30 cellular contexts compared by ENCODE assay signal in genomic region chr2:4979127-4979526, GRCh38.
"Had no signal": no experiment of that assay in that cellular context is flagged by ENCODE, and none has a peak within 500 bp of the region (broad histone marks: within the 10 kb centered on the region; RNA-seq: fewer than 3 reads in every experiment).

No MANE protein-coding gene starts in this region.

- H3K27me3 Mint-ChIP-seq: naive thymus-derived CD4-positive, alpha-beta T cell; stimulated activated memory B cell treated with anti-CD40 and anti-IgM and Interleukin-4, amounts not matched to agents 10 μg/mL and 1 μg/mL and 100 μg/mL, for 72 hours; stimulated activated naive CD8-positive, alpha-beta T cell treated with anti-CD3 and anti-CD28 coated beads, Interleukin-15, amount 100 ng/mL, for 72 hours; type B pancreatic cell had no signal

- H3K27me3 ChIP-seq: neutrophil, ovary, spleen, suprapubic skin, testis, tibial artery, transverse colon, vagina had no signal

- H3K27ac Mint-ChIP-seq: naive thymus-derived CD4-positive, alpha-beta T cell; natural killer cell; stimulated activated memory B cell treated with anti-CD40 and anti-IgM and Interleukin-4, amounts not matched to agents 10 μg/mL and 1 μg/mL and 100 μg/mL, for 72 hours; stimulated activated naive CD8-positive, alpha-beta T cell treated with anti-CD3 and anti-CD28 coated beads, Interleukin-15, amount 100 ng/mL, for 72 hours; type B pancreatic cell had no signal

- H3K4me3 Mint-ChIP-seq: naive thymus-derived CD4-positive, alpha-beta T cell; natural killer cell; nephron; stimulated activated memory B cell treated with anti-CD40 and anti-IgM and Interleukin-4, amounts not matched to agents 10 μg/mL and 1 μg/mL and 100 μg/mL, for 72 hours; stimulated activated naive CD8-positive, alpha-beta T cell treated with anti-CD3 and anti-CD28 coated beads, Interleukin-15, amount 100 ng/mL, for 72 hours; type B pancreatic cell had no signal

- H3K4me3 ChIP-seq: ovary, prostate gland, skin epidermis, smooth muscle cell, spleen, suprapubic skin, testis, tibial artery, transverse colon, vagina had no signal

- H3K4me1 ChIP-seq: parathyroid adenoma, prostate gland, spleen, suprapubic skin, testis, tibial artery, transverse colon, vagina had no signal

- H3K27ac ChIP-seq: neutrophil, ovary, parathyroid adenoma, prostate gland, skin epidermis, spleen, suprapubic skin, testis, tibial artery, transverse colon, vagina had no signal

- H3K79me2 ChIP-seq: parathyroid adenoma had no signal

- H3K36me3 Mint-ChIP-seq: naive thymus-derived CD4-positive, alpha-beta T cell; stimulated activated memory B cell treated with anti-CD40 and anti-IgM and Interleukin-4, amounts not matched to agents 10 μg/mL and 1 μg/mL and 100 μg/mL, for 72 hours; type B pancreatic cell had no signal

- H3K36me3 ChIP-seq: neutrophil, ovary, prostate gland, spleen, suprapubic skin, tibial artery, transverse colon, vagina had no signal

- H3K9me3 Mint-ChIP-seq: type B pancreatic cell had no signal

- H2AFZ ChIP-seq: parathyroid adenoma had no signal

- H3K4me2 ChIP-seq: smooth muscle cell had no signal

- H3K9ac ChIP-seq: parathyroid adenoma had no signal

- DNase-seq: naive thymus-derived CD4-positive, alpha-beta T cell; natural killer cell; nucleus accumbens; ovary; posterior cingulate gyrus; right cardiac atrium; spleen; stimulated activated CD4-positive, alpha-beta T cell treated with anti-CD3 and anti-CD28 coated beads, Interleukin-12 subunit alpha, Interleukin-12 subunit beta, amount 100 ng/mL, for 4 hours; stimulated activated CD4-positive, alpha-beta T cell treated with anti-CD3 and anti-CD28 coated beads, Interleukin-1b, Interleukin-23, amount 100 ng/mL, for 48 hours; stimulated activated CD4-positive, alpha-beta T cell treated with anti-CD3 and anti-CD28 coated beads, Interleukin-4, amount 100 ng/mL, for 1 hour; stimulated activated CD4-positive, alpha-beta T cell treated with anti-CD3 and anti-CD28 coated beads, Interleukin-4, amount 100 ng/mL, for 4 hours; stimulated activated CD8-positive, alpha-beta memory T cell treated with anti-CD3 and anti-CD28 coated beads, Interleukin-4, amount 100 ng/mL, for 48 hours; stimulated activated naive CD4-positive, alpha-beta T cell; stimulated activated naive CD8-positive, alpha-beta T cell treated with anti-CD3 and anti-CD28 coated beads, Interleukin-15, amount 100 ng/mL, for 72 hours; stimulated activated naive CD8-positive, alpha-beta T cell treated with anti-CD3 and anti-CD28 coated beads, Interleukin-15, Interleukin-2, amounts not matched to agents 100 U/mL and 50 U/mL, for 24 hours; substantia nigra; testis; tibial artery; transverse colon had no signal

- H3K4me1 Mint-ChIP-seq: natural killer cell; stimulated activated memory B cell treated with anti-CD40 and anti-IgM and Interleukin-4, amounts not matched to agents 10 μg/mL and 1 μg/mL and 100 μg/mL, for 72 hours; stimulated activated naive CD8-positive, alpha-beta T cell treated with anti-CD3 and anti-CD28 coated beads, Interleukin-15, amount 100 ng/mL, for 72 hours had no signal

- H3K9me3 ChIP-seq: neutrophil, ovary, prostate gland, spleen, suprapubic skin, testis, tibial artery, transverse colon, vagina had no signal

- ATAC-seq: naive thymus-derived CD4-positive, alpha-beta T cell; natural killer cell; right cardiac atrium; sciatic nerve; stimulated activated memory B cell treated with anti-CD40 and anti-IgM and Interleukin-4, amounts not matched to agents 10 μg/mL and 1 μg/mL and 100 μg/mL, for 72 hours; stimulated activated naive CD8-positive, alpha-beta T cell treated with anti-CD3 and anti-CD28 coated beads, Interleukin-15, amount 100 ng/mL, for 72 hours; stimulated activated naive CD8-positive, alpha-beta T cell treated with anti-CD3 and anti-CD28 coated beads, Interleukin-15, Interleukin-2, amounts not matched to agents 100 U/mL and 50 U/mL, for 24 hours had no signal
